In genomic region chr11:4541071-4541470, GRCh38 we compare ENCODE assay signal across 10 cellular contexts. TPM values are rescaled to one million over a fixed set of nuclear protein-coding genes. Genes with fewer than 3 reads are reported as not detected.
"Had no signal": no experiment of that assay in that cellular context is flagged by ENCODE, and none has a peak within 500 bp of the region (broad histone marks: within the 10 kb centered on the region; RNA-seq: fewer than 3 reads in every experiment).

No MANE protein-coding gene starts in this region.

- DNase-seq: GM23248, GOT3, H7, H9, HCEC 1CT, HFFc6 had no signal

- H3K4me1 ChIP-seq: HAP-1 had no signal

- H3K4me2 ChIP-seq: GM23338 had no signal

- H3K36me3 ChIP-seq: HAP-1 had no signal

- H3K4me3 ChIP-seq: GM23248, GM23338, HAP-1 had no signal

- H3K9ac ChIP-seq: GM23248 had no signal

- H3K9me3 ChIP-seq: HAP-1 had no signal

- H3K27ac ChIP-seq: GM23248 had no signal

- H2AFZ ChIP-seq: GM23248, GM23338 had no signal

RNA-seq across cellular contexts. Expression of gene OR52M1, which starts 3.9 kb away (rescaled TPM):
- total RNA-seq: GM23248, GM23338, H1, H4, H7, H9, HFFc6 had no signal
- polyA plus RNA-seq: GM23248, GM23338, H1 had no signal

RNA-seq across cellular contexts. Expression of gene OR52I2, which starts 40.5 kb away (rescaled TPM):
- total RNA-seq: GM23248, GM23338, H1, H4, H7, H9, HFFc6 had no signal
- polyA plus RNA-seq: GM23248, H1 had no signal

RNA-seq across cellular contexts. Expression of gene OR52I1, which starts 52.8 kb away (rescaled TPM):
- total RNA-seq: GM23248, GM23338, H1, H4, H7, H9, HFFc6 had no signal
- polyA plus RNA-seq: GM23248, GM23338, H1 had no signal

RNA-seq across cellular contexts. Expression of gene OR52K1, which starts 58.6 kb away (rescaled TPM):
- total RNA-seq: GM23248, GM23338, H1, H4, H7, H9, HFFc6 had no signal
- polyA plus RNA-seq: GM23248, GM23338, H1 had no signal
